8 cellular contexts compared by ENCODE assay signal in genomic region chr18:9614401-9615279, GRCh38. TPM values are rescaled to one million over a fixed set of nuclear protein-coding genes. Genes with fewer than 3 reads are reported as not detected.
A peak's percentile ranks its signal among the peaks of the same experiment; 100 is the strongest.
DNase-seq lines count a peak whose midpoint lies in the region; ATAC-seq, FAIRE-seq and TF ChIP-seq lines count a peak whose summit lies in the region.

Gene PPP4R1, minus strand, starts transcription at chr18:9614559. Its CDS starts 75 bp downstream, at chr18:9614484.

- H3K4me3 Mint-ChIP-seq in progenitor cell of endocrine pancreas (ENCODE audit: low read depth), result peak within 1 kb of the TSS; percentile 92

- H3K79me2 ChIP-seq in MM.1S (ENCODE audit: low read length), result peaks cover 40% of the 10 kb centered on the region

- H3K4me1 Mint-ChIP-seq in progenitor cell of endocrine pancreas (ENCODE audit: low read depth), result peaks cover 29% of the 10 kb centered on the region

- H3K4me3 ChIP-seq in MM.1S (ENCODE audit: low read length), result peak within 1 kb of the TSS; percentile 87

- H3K9me3 Mint-ChIP-seq in progenitor cell of endocrine pancreas (ENCODE audit: low read depth), result no peaks in the 10 kb centered on the region

- H3K4me1 ChIP-seq in ES-I3 (ENCODE audit: insufficient read depth, low read length) (peaks cover 21% of the 10 kb centered on the region), MM.1S (ENCODE audit: low read length) (peaks cover 8% of the 10 kb centered on the region; the same call in 1 of the 2 replicates)

- H3K36me3 ChIP-seq in ES-I3 (ENCODE audit: insufficient read depth, low read length), result peaks cover 7% of the 10 kb centered on the region; the same call in 1 of the 2 replicates
- H3K36me3 ChIP-seq in MM.1S (replicated peaks; ENCODE audit: insufficient read depth, low read length), result no peaks in the 10 kb centered on the region

- no peak for TF ChIP-seq CTCF in MM.1S (IDR thresholded peaks at IDR 0.05; ENCODE audit: low read length)
- no peak for TF ChIP-seq CTCF in progenitor cell of endocrine pancreas (IDR thresholded peaks at IDR 0.05; ENCODE audit: unreplicated experiment)

- no peaks in the 10 kb centered on the region for H3K27me3 Mint-ChIP-seq in progenitor cell of endocrine pancreas

- no peaks in the 10 kb centered on the region for H3K9me3 ChIP-seq in ES-I3 (ENCODE audit: control insufficient read depth, insufficient read depth, low read length)
- no peaks in the 10 kb centered on the region for H3K9me3 ChIP-seq in MM.1S (replicated peaks; ENCODE audit: insufficient read depth, low read length)

- no peaks in the 10 kb centered on the region for H4K20me1 ChIP-seq in MM.1S (ENCODE audit: insufficient read depth, low read length)

- ATAC-seq in left ventricle myocardium superior, result peak; percentile 75

- DNase-seq in H54 (ENCODE audit: insufficient read length, low spot score), result peak; percentile 49
- DNase-seq in MM.1S, result peak; percentile 66
- peak; percentile 48 to 80 (median 52) for DNase-seq in T-helper 2 cell
- DNase-seq in amygdala (lab: John Stamatoyannopoulos, UW), result peak in 53 of 56 donors; percentile 12 to 85 (median 64)
- peak; percentile 90 for DNase-seq in left ventricle myocardium superior
- DNase-seq in progenitor cell of endocrine pancreas (ENCODE audit: low spot score, unreplicated experiment), result peak; percentile 73
- peak; percentile 80 for DNase-seq in ureter (ENCODE audit: low spot score)

- H2AFZ ChIP-seq in MM.1S (ENCODE audit: low read length), result peak within 1 kb of the TSS; percentile 82

- peak within 1 kb of the TSS; percentile 86 for H3K9ac ChIP-seq in ES-I3 (ENCODE audit: low read depth, low read length)
- H3K9ac ChIP-seq in MM.1S (ENCODE audit: low read length), result peak within 1 kb of the TSS; percentile 56; the same call in 1 of the 2 replicates

- no peaks in the 10 kb centered on the region for H3K27me3 ChIP-seq in MM.1S (replicated peaks; ENCODE audit: insufficient read depth, low read length)

- H3K27ac Mint-ChIP-seq in progenitor cell of endocrine pancreas, result peak within 1 kb of the TSS; percentile 98

- H3K27ac ChIP-seq in MM.1S (ENCODE audit: low read length), result peak within 1 kb of the TSS; percentile 43; the same call in 1 of the 2 replicates

- FAIRE-seq in H54 (lab: Jason Lieb, UNC), result no peak

- intact Hi-C loops in left ventricle myocardium superior (cut with micrococcal nuclease), result no loop called here

- no peaks in the 10 kb centered on the region for H3K9me2 ChIP-seq in MM.1S (replicated peaks; ENCODE audit: insufficient read depth, low read length)

- H3K36me3 Mint-ChIP-seq in progenitor cell of endocrine pancreas (ENCODE audit: insufficient read depth), result peaks cover 9% of the 10 kb centered on the region

- TF ChIP-seq POLR2A in H54 (IDR thresholded peaks at IDR 0.05; ENCODE audit: low read depth, low read length), result peak; percentile 37

- peaks cover 22% of the 10 kb centered on the region for H3F3A ChIP-seq in MM.1S (ENCODE audit: insufficient read depth, low read length)

- H3K4me2 ChIP-seq in MM.1S (ENCODE audit: low read depth, low read length), result peak within 1 kb of the TSS; percentile 99

RNA-seq across cellular contexts. Expression of gene PPP4R1, which starts in this region (rescaled TPM):
- total RNA-seq in left ventricle myocardium superior (59.2 TPM), progenitor cell of endocrine pancreas (169 and 180 TPM in 2 replicates), ureter (156 TPM)

Comparison
In these comparisons a context has a peak if more than half of its experiments do, and no peak if none do; other contexts are left out.
1. Peak in every context shown above with its lines: DNase-seq, ATAC-seq, H3K4me3 ChIP-seq and H3K27ac ChIP-seq.